Comparison of ENCODE assay signal across 19 cellular contexts in genomic region chr7:111107989-111108388, GRCh38. TPM values are rescaled to one million over a fixed set of nuclear protein-coding genes. Genes with fewer than 3 reads are reported as not detected.
DNase-seq lines count a peak whose midpoint lies in the region; ATAC-seq and TF ChIP-seq lines count a peak whose summit lies in the region.
"Had no signal": no experiment of that assay in that cellular context is flagged by ENCODE, and none has a peak within 500 bp of the region (broad histone marks: within the 10 kb centered on the region; RNA-seq: fewer than 3 reads in every experiment).

No MANE protein-coding gene starts in this region.

- H3K27me3 Mint-ChIP-seq in activated CD4-positive, alpha-beta T cell treated with anti-CD3 and anti-CD28 coated beads, Interleukin-2, amount 10 ng/mL, durations not matched to agents 24 days and 14 days = no peaks in the 10 kb centered on the region
- H3K27me3 Mint-ChIP-seq in mesothelial cell of epicardium (ENCODE audit: low read depth) = no peaks in the 10 kb centered on the region
- H3K27me3 Mint-ChIP-seq in activated T-helper 17 cell treated with anti-CD3 and anti-CD28 coated beads, Interleukin-2, amount 50 U/mL, for 72 hours = no peaks in the 10 kb centered on the region

- no peak for DNase-seq in activated CD4-positive, alpha-beta T cell treated with anti-CD3 and anti-CD28 coated beads, Interleukin-2, amount 10 ng/mL, durations not matched to agents 24 days and 14 days
- no peak for DNase-seq in activated CD4-positive, alpha-beta T cell treated with anti-CD3 and anti-CD28 coated beads for 4 hours
- peak; percentile 63 for DNase-seq in NCI-H1092 treated with DMSO at 0.1 percent for 48 hours (lab: John Stamatoyannopoulos, UW)
- DNase-seq in PC-3 = no peak
- no peak for DNase-seq in mesothelial cell of epicardium (ENCODE audit: low spot score in 2 of 2, unreplicated experiment in 2 of 2)
- no peak for DNase-seq in activated gamma-delta T cell treated with Interleukin-2 at 50 U/mL for 16 hours
- DNase-seq in NCI-H2227 treated with DMSO at 0.1 percent for 48 hours (lab: John Stamatoyannopoulos, UW) = no peak
- DNase-seq: activated CD4-positive, alpha-beta T cell treated with anti-CD3 and anti-CD28 coated beads, Interleukin-2, amount 50 U/mL, for 48 hours; activated T-cell treated with anti-CD3 and anti-CD28 coated beads, Interleukin-2, amount 50 U/mL, for 72 hours; amniotic stem cell; central memory CD4-positive, alpha-beta T cell; NCI-H2171 treated with DMSO at 0.1 percent for 48 hours; NK-92 treated with Interleukin-12 subunit alpha and Interleukin-12 subunit beta, amount 100 ng/mL, for 24 hours; RPMI8226; thyroid gland had no signal

- peak overlapping the region; percentile 51 for H3K27ac Mint-ChIP-seq in activated CD4-positive, alpha-beta T cell treated with anti-CD3 and anti-CD28 coated beads, Interleukin-2, amount 10 ng/mL, durations not matched to agents 24 days and 14 days
- peak overlapping the region; percentile 31 for H3K27ac Mint-ChIP-seq in mesothelial cell of epicardium
- H3K27ac Mint-ChIP-seq in activated T-helper 17 cell treated with anti-CD3 and anti-CD28 coated beads, Interleukin-2, amount 50 U/mL, for 72 hours = no peak overlapping the region
- H3K27ac Mint-ChIP-seq: activated T-cell treated with anti-CD3 and anti-CD28 coated beads, Interleukin-2, amount 50 U/mL, for 72 hours; CD14-positive monocyte had no signal

- no peaks in the 10 kb centered on the region for H3F3A ChIP-seq in PC-3 (ENCODE audit: low read length, unreplicated experiment)

- peak overlapping the region; percentile 44; the same call in 1 of the 2 replicates for H3K4me2 ChIP-seq in PC-3 (ENCODE audit: low read length)

- BruUV-seq in PC-3 (replicated peaks; lab: Mats Ljungman, UMichigan) = no TSS peak

- peaks cover 20% of the 10 kb centered on the region for H3K4me1 ChIP-seq in PC-3 (ENCODE audit: insufficient read depth, low read length)

- peaks cover 72% of the 10 kb centered on the region for H3K36me3 Mint-ChIP-seq in activated CD4-positive, alpha-beta T cell treated with anti-CD3 and anti-CD28 coated beads, Interleukin-2, amount 10 ng/mL, durations not matched to agents 24 days and 14 days (ENCODE audit: low read depth)
- peaks cover 1% of the 10 kb centered on the region for H3K36me3 Mint-ChIP-seq in mesothelial cell of epicardium
- peaks cover 7% of the 10 kb centered on the region for H3K36me3 Mint-ChIP-seq in activated T-helper 17 cell treated with anti-CD3 and anti-CD28 coated beads, Interleukin-2, amount 50 U/mL, for 72 hours (ENCODE audit: low read depth)
- H3K36me3 Mint-ChIP-seq: CD14-positive monocyte had no signal

- no peaks in the 10 kb centered on the region for H3K9me3 Mint-ChIP-seq in activated CD4-positive, alpha-beta T cell treated with anti-CD3 and anti-CD28 coated beads, Interleukin-2, amount 10 ng/mL, durations not matched to agents 24 days and 14 days
- H3K9me3 Mint-ChIP-seq in mesothelial cell of epicardium = peaks cover 5% of the 10 kb centered on the region
- no peaks in the 10 kb centered on the region for H3K9me3 Mint-ChIP-seq in activated T-helper 17 cell treated with anti-CD3 and anti-CD28 coated beads, Interleukin-2, amount 50 U/mL, for 72 hours
- H3K9me3 Mint-ChIP-seq: activated T-cell treated with anti-CD3 and anti-CD28 coated beads, Interleukin-2, amount 50 U/mL, for 72 hours had no signal

- no peaks in the 10 kb centered on the region for H3K36me3 ChIP-seq in PC-3 (ENCODE audit: low read depth, low read length)
- H3K36me3 ChIP-seq: thyroid gland had no signal

- no peak overlapping the region for H3K4me3 ChIP-seq in PC-3 (ENCODE audit: low read length)
- H3K4me3 ChIP-seq: thyroid gland had no signal

- H3K4me1 Mint-ChIP-seq in activated CD4-positive, alpha-beta T cell treated with anti-CD3 and anti-CD28 coated beads, Interleukin-2, amount 10 ng/mL, durations not matched to agents 24 days and 14 days = peaks cover 56% of the 10 kb centered on the region
- H3K4me1 Mint-ChIP-seq in mesothelial cell of epicardium = peaks cover 22% of the 10 kb centered on the region
- peaks cover 4% of the 10 kb centered on the region for H3K4me1 Mint-ChIP-seq in activated T-helper 17 cell treated with anti-CD3 and anti-CD28 coated beads, Interleukin-2, amount 50 U/mL, for 72 hours

- no peak overlapping the region for H3K4me3 Mint-ChIP-seq in activated CD4-positive, alpha-beta T cell treated with anti-CD3 and anti-CD28 coated beads, Interleukin-2, amount 10 ng/mL, durations not matched to agents 24 days and 14 days
- H3K4me3 Mint-ChIP-seq in mesothelial cell of epicardium = no peak overlapping the region
- no peak overlapping the region for H3K4me3 Mint-ChIP-seq in activated T-helper 17 cell treated with anti-CD3 and anti-CD28 coated beads, Interleukin-2, amount 50 U/mL, for 72 hours
- H3K4me3 Mint-ChIP-seq: CD14-positive monocyte had no signal

- CTCF ChIA-PET in PC-3 (lab: Charles Lee) = interaction anchor here (0.8 kb wide), 1 partner anchor 9 kb away, joined by 3 read pairs; no protein-coding TSS in a partner anchor

- H3K9ac ChIP-seq in PC-3 (ENCODE audit: low read length) = no peak overlapping the region

- H3K27me3 ChIP-seq in PC-3 (ENCODE audit: low read length) = no peaks in the 10 kb centered on the region
- H3K27me3 ChIP-seq: thyroid gland had no signal

- TF ChIP-seq CTCF in PC-3 (conservative IDR thresholded peaks at IDR 0.05; ENCODE audit: low read depth, low read length) = no peak
- TF ChIP-seq CTCF in mesothelial cell of epicardium (IDR thresholded peaks at IDR 0.05; ENCODE audit: unreplicated experiment) = no peak

- POLR2A ChIA-PET in PC-3 (lab: Charles Lee; ENCODE audit: unreplicated experiment) = interaction anchor here (0.7 kb wide), 1 partner anchor 977 kb away, joined by 4 read pairs; no protein-coding TSS in a partner anchor

- H3K27ac ChIP-seq in PC-3 (ENCODE audit: low read length) = no peak overlapping the region
- H3K27ac ChIP-seq: thyroid gland, VCaP had no signal

- intact Hi-C loops in activated CD4-positive, alpha-beta T cell treated with anti-CD3 and anti-CD28 coated beads, Interleukin-2, amount 10 ng/mL, durations not matched to agents 24 days and 14 days (cut with micrococcal nuclease) = no loop called here
- intact Hi-C loops in PC-3 (cut with micrococcal nuclease) = no loop called here

- no peaks in the 10 kb centered on the region for H4K20me1 ChIP-seq in PC-3 (ENCODE audit: low read length)

- no peaks in the 10 kb centered on the region for H3K9me3 ChIP-seq in PC-3 (ENCODE audit: low read length)
- H3K9me3 ChIP-seq: thyroid gland had no signal

- H2AFZ ChIP-seq in PC-3 (ENCODE audit: low read length) = no peak overlapping the region

- no peak for ATAC-seq in PC-3
- no peak for ATAC-seq in activated T-helper 17 cell treated with anti-CD3 and anti-CD28 coated beads, Interleukin-2, amount 50 U/mL, for 72 hours (replicated peaks)
- ATAC-seq: activated T-cell treated with anti-CD3 and anti-CD28 coated beads, Interleukin-2, amount 50 U/mL, for 72 hours had no signal

- H3K9me2 ChIP-seq in PC-3 (replicated peaks; ENCODE audit: low read length) = no peaks in the 10 kb centered on the region

- H3K79me2 ChIP-seq in PC-3 (ENCODE audit: low read length) = no peaks in the 10 kb centered on the region

RNA-seq across cellular contexts. Expression of gene LRRN3, which starts 17.1 kb away (rescaled TPM):
- total RNA-seq in activated CD4-positive, alpha-beta T cell treated with anti-CD3 and anti-CD28 coated beads, Interleukin-2, amount 10 ng/mL, durations not matched to agents 24 days and 14 days = 53.4 and 56.5 TPM in 2 replicates
- total RNA-seq in PC-3 (2014; rRNA removed) (not detected in 2 replicates), mesothelial cell of epicardium (8.7 to 10.1 TPM (median 9.4 TPM) in 3 replicates)
- total RNA-seq in activated T-helper 17 cell treated with anti-CD3 and anti-CD28 coated beads, Interleukin-2, amount 50 U/mL, for 72 hours = 10 to 100 TPM in 1 of 2 donors, 1 to 10 TPM in 1; 9.6 to 30.4 TPM
- total RNA-seq: epithelial cell of proximal tubule had no signal
